In the genomic region with DNA sequence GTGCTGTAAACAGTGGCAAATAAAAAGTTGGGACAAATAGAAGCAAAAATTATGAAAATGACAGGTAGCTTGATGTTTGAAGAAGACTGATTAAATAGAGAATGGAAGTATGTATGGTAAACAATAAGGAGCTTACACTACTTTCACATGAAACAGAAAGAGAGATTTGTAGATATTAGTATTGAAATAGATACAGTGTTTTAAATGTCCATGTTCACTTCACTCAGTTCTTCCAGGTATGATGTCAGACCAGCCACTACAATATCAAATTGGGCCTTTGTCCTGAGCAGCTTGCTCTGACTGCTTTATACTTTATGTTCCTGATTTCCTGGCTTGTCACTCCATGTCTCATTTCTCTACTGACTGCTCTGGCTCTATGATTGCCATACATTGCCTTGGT, we compare ENCODE assay signal across 35 cellular contexts.
"Had no signal": no experiment of that assay in that cellular context is flagged by ENCODE, and none has a peak within 500 bp of the region (broad histone marks: within the 10 kb centered on the region; RNA-seq: fewer than 3 reads in every experiment).

No MANE protein-coding gene starts in this region.

- H3K9me3 ChIP-seq: adrenal gland, esophagus muscularis mucosa, gastrocnemius medialis, heart left ventricle had no signal

- H3K9me3 Mint-ChIP-seq: activated B cell treated with CpG ODN at 0.5 μM for 24 hours; activated CD4-positive, alpha-beta T cell treated with anti-CD3 and anti-CD28 coated beads, Interleukin-2, amount 10 ng/mL, durations not matched to agents 7 days and 5 days; activated naive CD4-positive, alpha-beta T cell treated with anti-CD3 and anti-CD28 coated beads for 36 hours; activated naive CD8-positive, alpha-beta T cell treated with anti-CD3 and anti-CD28 coated beads for 36 hours; activated naive CD8-positive, alpha-beta T cell treated with anti-CD3 and anti-CD28 coated beads, Interleukin-2, amount 50 U/mL, for 24 hours; activated T-helper 2 cell treated with anti-CD3 and anti-CD28 coated beads, Interferon-gamma antibody, Interleukin-2, Interleukin-4, amounts not matched to agents 10 μg/mL and 5 μg/mL and 100 μg/mL, durations not matched to agents 14 hours and 24 hours and 36 hours; T-helper 2 cell treated with Interferon-gamma antibody and Interleukin-4, amounts not matched to agents 5 μg/mL and 100 μg/mL, for 36 hours had no signal

- H3K27ac Mint-ChIP-seq: activated B cell treated with CpG ODN at 0.5 μM for 24 hours; activated CD4-positive, alpha-beta memory T cell treated with anti-CD3 and anti-CD28 coated beads, Interleukin-2, amount 10 ng/mL, durations not matched to agents 7 days and 5 days; activated CD4-positive, alpha-beta T cell treated with anti-CD3 and anti-CD28 coated beads, Interleukin-2, amount 10 ng/mL, durations not matched to agents 7 days and 5 days; activated naive CD4-positive, alpha-beta T cell treated with anti-CD3 and anti-CD28 coated beads for 36 hours; activated naive CD4-positive, alpha-beta T cell treated with anti-CD3 and anti-CD28 coated beads, Interleukin-2, amount 50 U/mL, for 24 hours; activated naive CD8-positive, alpha-beta T cell treated with anti-CD3 and anti-CD28 coated beads for 36 hours; activated naive CD8-positive, alpha-beta T cell treated with anti-CD3 and anti-CD28 coated beads, Interleukin-2, amount 50 U/mL, for 24 hours; activated T-cell treated with anti-CD3 and anti-CD28 coated beads, Interleukin-2, amount 50 U/mL, for 24 hours; activated T-helper 2 cell treated with anti-CD3 and anti-CD28 coated beads, Interferon-gamma antibody, Interleukin-2, Interleukin-4, amounts not matched to agents 10 μg/mL and 5 μg/mL and 100 μg/mL, durations not matched to agents 14 hours and 24 hours and 36 hours; effector memory CD8-positive, alpha-beta T cell; T-helper 17 cell; T-helper 2 cell treated with Interferon-gamma antibody and Interleukin-4, amounts not matched to agents 5 μg/mL and 100 μg/mL, for 36 hours had no signal

- H3K36me3 ChIP-seq: adrenal gland, esophagus muscularis mucosa, gastrocnemius medialis, heart left ventricle, WERI-Rb-1 had no signal

- H3K4me1 Mint-ChIP-seq: activated B cell treated with CpG ODN at 0.5 μM for 24 hours; activated CD4-positive, alpha-beta memory T cell treated with anti-CD3 and anti-CD28 coated beads, Interleukin-2, amount 10 ng/mL, durations not matched to agents 7 days and 5 days; activated CD4-positive, alpha-beta T cell treated with anti-CD3 and anti-CD28 coated beads, Interleukin-2, amount 10 ng/mL, durations not matched to agents 7 days and 5 days; activated naive CD4-positive, alpha-beta T cell treated with anti-CD3 and anti-CD28 coated beads, Interleukin-2, amount 50 U/mL, for 24 hours; activated naive CD8-positive, alpha-beta T cell treated with anti-CD3 and anti-CD28 coated beads for 36 hours; activated naive CD8-positive, alpha-beta T cell treated with anti-CD3 and anti-CD28 coated beads, Interleukin-2, amount 50 U/mL, for 24 hours; T-helper 17 cell had no signal

- H3K36me3 Mint-ChIP-seq: activated naive CD4-positive, alpha-beta T cell treated with anti-CD3 and anti-CD28 coated beads, Interleukin-2, amount 50 U/mL, for 24 hours; activated naive CD8-positive, alpha-beta T cell treated with anti-CD3 and anti-CD28 coated beads for 36 hours had no signal

- H3K27ac ChIP-seq: adrenal gland, body of pancreas, esophagus muscularis mucosa, foreskin keratinocyte, gastrocnemius medialis, heart left ventricle, WERI-Rb-1 had no signal

- ATAC-seq: activated naive CD8-positive, alpha-beta T cell treated with anti-CD3 and anti-CD28 coated beads, Interleukin-2, amount 50 U/mL, for 24 hours; body of pancreas; effector memory CD8-positive, alpha-beta T cell; foreskin keratinocyte; gastrocnemius medialis; heart left ventricle; T-helper 17 cell had no signal

- DNase-seq: activated B cell treated with CpG ODN at 0.5 μM for 24 hours; activated CD4-positive, alpha-beta memory T cell treated with anti-CD3 and anti-CD28 coated beads, Interleukin-2, amount 10 ng/mL, durations not matched to agents 7 days and 5 days; activated CD4-positive, alpha-beta T cell treated with anti-CD3 and anti-CD28 coated beads for 4 hours; activated CD4-positive, alpha-beta T cell treated with anti-CD3 and anti-CD28 coated beads, Interleukin-2, amount 10 ng/mL, durations not matched to agents 7 days and 5 days; activated CD4-positive, alpha-beta T cell treated with anti-CD3 and anti-CD28 coated beads, Interleukin-2, amount 50 U/mL, for 4 hours; activated CD4-positive, CD25-positive, alpha-beta regulatory T cell treated with anti-CD3 and anti-CD28 coated beads, Interleukin-2, amount 50 U/mL, for 72 hours; activated CD8-positive, alpha-beta memory T cell treated with anti-CD3 and anti-CD28 coated beads, Interleukin-2, amount 50 U/mL, for 48 hours; activated effector memory CD4-positive, alpha-beta T cell treated with anti-CD3 and anti-CD28 coated beads, Interleukin-2, amount 50 U/mL, for 16 hours; activated naive CD4-positive, alpha-beta T cell treated with anti-CD3 and anti-CD28 coated beads for 36 hours; activated naive CD8-positive, alpha-beta T cell treated with anti-CD3 and anti-CD28 coated beads for 36 hours; activated naive CD8-positive, alpha-beta T cell treated with anti-CD3 and anti-CD28 coated beads, Interleukin-2, amount 50 U/mL, for 24 hours; activated T-cell treated with anti-CD3 and anti-CD28 coated beads for 4 hours; activated T-cell treated with anti-CD3 and anti-CD28 coated beads, Interleukin-2, amount 50 U/mL, for 24 hours; adrenal gland; amygdala; aorta; body of pancreas; caudate nucleus; cortex of kidney; dermis blood vessel endothelial cell; effector CD4-positive, alpha-beta T cell; effector memory CD8-positive, alpha-beta T cell; erythroblast; foreskin keratinocyte; gastrocnemius medialis; glutamatergic neuron; heart left ventricle; T-helper 1 cell; T-helper 17 cell; T1000; WERI-Rb-1 had no signal

- H3K4me1 ChIP-seq: adrenal gland, body of pancreas, foreskin keratinocyte, gastrocnemius medialis, heart left ventricle had no signal

- H3K27me3 ChIP-seq: adrenal gland, body of pancreas, esophagus muscularis mucosa, foreskin keratinocyte, gastrocnemius medialis, heart left ventricle had no signal

- H3K27me3 Mint-ChIP-seq: activated naive CD8-positive, alpha-beta T cell treated with anti-CD3 and anti-CD28 coated beads for 36 hours; activated naive CD8-positive, alpha-beta T cell treated with anti-CD3 and anti-CD28 coated beads, Interleukin-2, amount 50 U/mL, for 24 hours; activated T-cell treated with anti-CD3 and anti-CD28 coated beads, Interleukin-2, amount 50 U/mL, for 24 hours; effector memory CD8-positive, alpha-beta T cell; T-helper 17 cell had no signal

- H3K4me3 ChIP-seq: adrenal gland, body of pancreas, esophagus muscularis mucosa, gastrocnemius medialis, heart left ventricle had no signal

- H3K4me3 Mint-ChIP-seq: activated B cell treated with CpG ODN at 0.5 μM for 24 hours; activated CD4-positive, alpha-beta memory T cell treated with anti-CD3 and anti-CD28 coated beads, Interleukin-2, amount 10 ng/mL, durations not matched to agents 7 days and 5 days; activated CD4-positive, alpha-beta T cell treated with anti-CD3 and anti-CD28 coated beads, Interleukin-2, amount 10 ng/mL, durations not matched to agents 7 days and 5 days; activated naive CD4-positive, alpha-beta T cell treated with anti-CD3 and anti-CD28 coated beads for 36 hours; activated naive CD4-positive, alpha-beta T cell treated with anti-CD3 and anti-CD28 coated beads, Interleukin-2, amount 50 U/mL, for 24 hours; activated naive CD8-positive, alpha-beta T cell treated with anti-CD3 and anti-CD28 coated beads for 36 hours; activated naive CD8-positive, alpha-beta T cell treated with anti-CD3 and anti-CD28 coated beads, Interleukin-2, amount 50 U/mL, for 24 hours; activated T-cell treated with anti-CD3 and anti-CD28 coated beads, Interleukin-2, amount 50 U/mL, for 24 hours; effector memory CD8-positive, alpha-beta T cell; T-helper 17 cell; T-helper 2 cell treated with Interferon-gamma antibody and Interleukin-4, amounts not matched to agents 5 μg/mL and 100 μg/mL, for 36 hours had no signal
